9 cellular contexts compared by ENCODE assay signal in the genomic region with DNA sequence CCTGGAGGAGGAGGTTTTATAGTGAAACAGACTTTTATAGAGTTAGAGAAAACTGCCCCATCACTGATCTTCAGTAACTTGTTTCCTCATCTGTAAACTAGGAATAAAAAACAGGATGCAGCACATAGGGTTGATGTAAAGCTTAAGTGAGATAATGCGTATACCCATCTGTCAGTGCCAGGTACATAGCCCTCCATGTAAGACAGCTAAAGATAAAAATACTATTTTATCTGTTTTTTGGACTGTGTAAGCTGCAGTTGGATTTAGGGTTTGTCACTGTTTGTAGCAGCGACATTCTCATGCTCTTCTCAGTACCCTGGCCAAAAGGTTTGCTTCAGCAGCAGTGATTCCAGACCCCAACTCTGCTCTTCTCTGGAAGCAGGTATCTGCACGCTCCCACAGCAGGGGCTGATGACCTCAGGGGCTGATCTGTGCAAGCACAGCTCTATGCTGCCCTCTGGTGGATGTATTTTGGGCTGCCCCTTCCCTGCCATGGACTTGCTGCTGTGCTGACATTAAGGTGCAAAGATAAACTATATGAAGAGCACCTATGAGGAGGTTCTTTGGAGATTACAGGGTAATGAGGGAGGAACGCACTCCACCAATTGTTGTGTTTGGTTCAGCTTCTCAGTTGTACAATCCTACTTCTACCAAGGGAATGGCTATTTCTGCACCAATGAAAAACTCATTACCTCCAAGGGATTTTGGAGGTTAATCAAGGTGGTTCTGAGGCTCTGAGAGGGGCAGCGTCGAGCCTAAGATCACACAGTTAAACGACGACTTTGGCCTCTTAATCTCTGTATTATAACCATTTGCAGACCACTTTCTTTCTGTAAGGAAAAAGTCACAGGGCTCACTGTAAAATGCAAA. TPM values are rescaled to one million over a fixed set of nuclear protein-coding genes. Genes with fewer than 3 reads are reported as not detected.
DNase-seq lines count a peak whose midpoint lies in the region; ATAC-seq lines count a peak whose summit lies in the region.
"Had no signal": no experiment of that assay in that cellular context is flagged by ENCODE, and none has a peak within 500 bp of the region (broad histone marks: within the 10 kb centered on the region; RNA-seq: fewer than 3 reads in every experiment).

No MANE protein-coding gene starts in this region.

- peak; percentile 60 for ATAC-seq in HG03432 (IDR thresholded peaks at IDR 0.05; ENCODE audit: unreplicated experiment)

- DNase-seq in C1 segment of cervical spinal cord (lab: John Stamatoyannopoulos, UW) (peak in 13 of 14 donors; percentile 4 to 77 (median 41)), GM19238 (ENCODE audit: insufficient read length, low spot score) (peak; percentile 48), NCI-H526 (lab: John Stamatoyannopoulos, UW) (peak; percentile 51 to 84), ecto neural progenitor cell (ENCODE audit: low spot score) (peak; percentile 88), lung microvascular endothelial cell (ENCODE audit: low read depth in 2 of 2) (peak; percentile 78 to 88)
- peak; percentile 84 to 85 for DNase-seq in activated CD4-positive, alpha-beta T cell treated with anti-CD3 and anti-CD28 coated beads, Interleukin-2, amount 50 U/mL, for 4 hours
- peak; percentile 82 for DNase-seq in stimulated activated CD8-positive, alpha-beta memory T cell treated with anti-CD3 and anti-CD28 coated beads, Interleukin-15, amount 100 ng/mL, for 1 hour (ENCODE audit: low read depth)

RNA-seq across cellular contexts. Expression of a gene that starts 13.1 kb away (rescaled TPM):
- not detected in 2 replicates for total RNA-seq in lung microvascular endothelial cell
- total RNA-seq: T-helper 1 cell treated with Interleukin-12 subunit alpha and Interleukin-12 subunit beta and Interleukin-4 antibody, amounts not matched to agents 30 ng/mL and 1 ng/mL, for 36 hours had no signal

Comparison
In these comparisons a context has a peak if more than half of its experiments do, and no peak if none do; other contexts are left out.
1. Peak in every context shown above with its lines: DNase-seq and ATAC-seq.